Comparison of ENCODE assay signal across 26 cellular contexts in genomic region chr6:4341078-4341797, GRCh38.
"Had no signal": no experiment of that assay in that cellular context is flagged by ENCODE, and none has a peak within 500 bp of the region (broad histone marks: within the 10 kb centered on the region; RNA-seq: fewer than 3 reads in every experiment).

No MANE protein-coding gene starts in this region.

- H3K27me3 Mint-ChIP-seq: type B pancreatic cell had no signal

- H3K9me3 Mint-ChIP-seq: stimulated activated effector memory CD8-positive, alpha-beta T cell treated with anti-CD3 and anti-CD28 coated beads, Interleukin-12 subunit alpha, Interleukin-12 subunit beta, amount 100 ng/mL, for 72 hours had no signal

- H3K4me3 ChIP-seq: coronary artery, esophagus squamous epithelium, left lung, ovary, psoas muscle, sigmoid colon, stomach, thyroid gland had no signal

- H3K27ac ChIP-seq: coronary artery, esophagus squamous epithelium, left lung, ovary, psoas muscle, sigmoid colon, stomach, thyroid gland had no signal

- H3K9me3 ChIP-seq: esophagus squamous epithelium, left lung, ovary, psoas muscle, sigmoid colon, stomach, thyroid gland had no signal

- H3K27me3 ChIP-seq: esophagus squamous epithelium, left lung, ovary, sigmoid colon, stomach, thyroid gland had no signal

- H3K27ac Mint-ChIP-seq: mesothelial cell of epicardium; nephron; stimulated activated effector memory CD8-positive, alpha-beta T cell treated with anti-CD3 and anti-CD28 coated beads, Interleukin-12 subunit alpha, Interleukin-12 subunit beta, amount 100 ng/mL, for 72 hours; type B pancreatic cell had no signal

- H3K36me3 Mint-ChIP-seq: naive thymus-derived CD4-positive, alpha-beta T cell; stimulated activated effector memory CD8-positive, alpha-beta T cell treated with anti-CD3 and anti-CD28 coated beads, Interleukin-12 subunit alpha, Interleukin-12 subunit beta, amount 100 ng/mL, for 72 hours; type B pancreatic cell had no signal

- DNase-seq: dermis blood vessel endothelial cell; effector memory CD4-positive, alpha-beta T cell; esophagus squamous epithelium; foreskin melanocyte; head of caudate nucleus; kidney; left lung; mesenchymal stem cell; naive thymus-derived CD4-positive, alpha-beta T cell; nucleus accumbens; ovary; posterior cingulate gyrus; psoas muscle; right cardiac atrium; sigmoid colon; stimulated activated CD4-positive, alpha-beta T cell treated with anti-CD3 and anti-CD28 coated beads, Interleukin-2, amount 100 ng/mL, for 24 hours; stimulated activated CD4-positive, alpha-beta T cell treated with anti-CD3 and anti-CD28 coated beads, Interleukin-4, amount 100 ng/mL, for 24 hours; stimulated activated naive CD4-positive, alpha-beta T cell treated with Interleukin-2 at 50 U/mL for 16 hours; stomach; thyroid gland had no signal

- H3K36me3 ChIP-seq: esophagus squamous epithelium, left lung, ovary, sigmoid colon, stomach, thyroid gland had no signal

- H3K4me1 Mint-ChIP-seq: naive thymus-derived CD4-positive, alpha-beta T cell had no signal

- H3K4me1 ChIP-seq: esophagus squamous epithelium, left lung, psoas muscle, stomach, thyroid gland had no signal

- H3K4me3 Mint-ChIP-seq: mesothelial cell of epicardium; naive thymus-derived CD4-positive, alpha-beta T cell; nephron; stimulated activated effector memory CD8-positive, alpha-beta T cell treated with anti-CD3 and anti-CD28 coated beads, Interleukin-12 subunit alpha, Interleukin-12 subunit beta, amount 100 ng/mL, for 72 hours; type B pancreatic cell had no signal

- ATAC-seq: left lung; naive thymus-derived CD4-positive, alpha-beta T cell; psoas muscle; right cardiac atrium; stimulated activated effector memory CD8-positive, alpha-beta T cell treated with anti-CD3 and anti-CD28 coated beads, Interleukin-12 subunit alpha, Interleukin-12 subunit beta, amount 100 ng/mL, for 72 hours had no signal

- FAIRE-seq: endothelial cell of umbilical vein, kidney had no signal
